Comparison of ENCODE assay signal across 11 cellular contexts in genomic region chr7:139224219-139224618, GRCh38.
"Had no signal": no experiment of that assay in that cellular context is flagged by ENCODE, and none has a peak within 500 bp of the region (broad histone marks: within the 10 kb centered on the region; RNA-seq: fewer than 3 reads in every experiment).

No MANE protein-coding gene starts in this region.

- H3K4me1 ChIP-seq: HAP-1 had no signal

- H3K4me3 ChIP-seq: GM23248, GM23338, HAP-1 had no signal

- H2AFZ ChIP-seq: GM23248 had no signal

- DNase-seq: GM23248, GOT3, H7, H9, HCEC 1CT, HFFc6 had no signal

- ATAC-seq: GM23338, HCT116 had no signal

- H3K36me3 ChIP-seq: HAP-1 had no signal

- H3K9ac ChIP-seq: GM23248 had no signal

- H3K27ac ChIP-seq: GM23248 had no signal

- FAIRE-seq: H1, H54 had no signal

- H3K4me2 ChIP-seq: GM23338 had no signal
